In the genomic region with DNA sequence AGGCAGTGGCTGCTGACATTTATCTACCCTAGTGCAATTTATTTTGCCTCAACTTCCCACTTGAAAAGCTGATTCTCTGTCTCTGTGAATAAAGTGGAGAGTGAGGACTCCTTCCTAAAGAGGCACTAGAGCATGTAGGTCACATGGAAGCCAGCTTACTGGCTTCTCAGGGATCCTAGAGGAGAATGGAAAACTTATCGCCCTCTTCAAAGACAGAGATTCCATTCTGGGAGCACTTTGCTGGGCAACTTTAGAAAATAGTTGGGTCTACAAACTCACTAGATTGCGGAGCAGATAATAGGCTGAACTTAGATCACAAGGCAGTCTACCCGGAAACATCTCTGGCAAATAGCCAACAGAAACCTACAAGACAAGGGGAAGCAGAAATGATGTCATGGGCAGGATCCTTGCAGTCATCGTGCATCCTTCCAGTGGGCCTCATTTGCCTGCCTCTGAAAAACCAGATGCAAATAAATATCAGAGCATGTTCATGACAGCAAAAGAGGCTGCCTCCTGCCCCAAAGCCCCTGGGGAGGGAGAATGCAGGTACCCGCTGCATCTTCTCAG, we compare ENCODE assay signal across 19 cellular contexts.
A peak's percentile ranks its signal among the peaks of the same experiment; 100 is the strongest.
DNase-seq lines count a peak whose midpoint lies in the region; ATAC-seq and TF ChIP-seq lines count a peak whose summit lies in the region.
"Had no signal": no experiment of that assay in that cellular context is flagged by ENCODE, and none has a peak within 500 bp of the region (broad histone marks: within the 10 kb centered on the region; RNA-seq: fewer than 3 reads in every experiment).

No MANE protein-coding gene starts in this region.

- ATAC-seq in HG03354 (IDR thresholded peaks at IDR 0.05; ENCODE audit: poor library complexity, severe bottlenecking, unreplicated experiment) (peak; percentile 55), RWPE2 (ENCODE audit: low read depth) (peak; percentile 30; the same call in 2 of the 3 replicates), HG03521 (IDR thresholded peaks at IDR 0.05; ENCODE audit: unreplicated experiment) (no peak)
- ATAC-seq: mucosa of descending colon had no signal

- DNase-seq in COLO829 (ENCODE audit: low spot score) (peak; percentile 10), RWPE2 (ENCODE audit: low spot score) (no peak), epithelial cell of prostate (ENCODE audit: low read depth, low spot score) (peak; percentile 12), T-helper 1 cell (no peak)
- DNase-seq in activated effector memory CD4-positive, alpha-beta T cell treated with anti-CD3 and anti-CD28 coated beads, Interleukin-2, amount 50 U/mL, for 16 hours = no peak
- DNase-seq in central memory CD4-positive, alpha-beta T cell = no peak
- DNase-seq: activated CD4-positive, alpha-beta T cell treated with anti-CD3 and anti-CD28 coated beads, Interleukin-2, amount 50 U/mL, for 48 hours; activated naive CD8-positive, alpha-beta T cell treated with anti-CD3 and anti-CD28 coated beads, Interleukin-2, amount 10 ng/mL, durations not matched to agents 7 days and 5 days; C1 segment of cervical spinal cord; effector CD4-positive, alpha-beta T cell; hippocampal formation; mucosa of descending colon; NCI-H1436; NCI-H2171 treated with DMSO at 0.1 percent for 48 hours; OCI-M1; SHP77 treated with DMSO at 0.1 percent for 48 hours; WERI-Rb-1 had no signal

- no peak overlapping the region for H3K4me3 ChIP-seq in RWPE2 (ENCODE audit: severe bottlenecking)
- H3K4me3 ChIP-seq: mucosa of descending colon had no signal

- peaks cover 9% of the 10 kb centered on the region for H3K4me1 ChIP-seq in RWPE2 (ENCODE audit: insufficient read depth, poor library complexity, severe bottlenecking)

- H3K36me3 ChIP-seq in RWPE2 (ENCODE audit: low read depth) = no peaks in the 10 kb centered on the region
- H3K36me3 ChIP-seq: WERI-Rb-1 had no signal

- H3K27me3 ChIP-seq in RWPE2 (ENCODE audit: insufficient read depth, poor library complexity, severe bottlenecking) = no peaks in the 10 kb centered on the region

- TF ChIP-seq CTCF in RWPE2 (IDR thresholded peaks at IDR 0.05; ENCODE audit: poor library complexity, severe bottlenecking) = no peak

- H3K27ac ChIP-seq in RWPE2 (ENCODE audit: poor library complexity, severe bottlenecking) (peak overlapping the region; percentile 48), epithelial cell of prostate (peak overlapping the region; percentile 26)
- H3K27ac ChIP-seq: WERI-Rb-1 had no signal

- no peaks in the 10 kb centered on the region for H3K9me3 ChIP-seq in RWPE2 (ENCODE audit: severe bottlenecking)
- H3K9me3 ChIP-seq: mucosa of descending colon had no signal

Comparison
In these comparisons a context has a peak if more than half of its experiments do, and no peak if none do; other contexts are left out.
1. DNase-seq: peak in COLO829 (single experiment) and epithelial cell of prostate (single experiment); none in RWPE2 (single experiment), T-helper 1 cell (0 of 5), activated effector memory CD4-positive, alpha-beta T cell treated with anti-CD3 and anti-CD28 coated beads, Interleukin-2, amount 50 U/mL, for 16 hours (single experiment) and central memory CD4-positive, alpha-beta T cell (single experiment).